In the genomic region with DNA sequence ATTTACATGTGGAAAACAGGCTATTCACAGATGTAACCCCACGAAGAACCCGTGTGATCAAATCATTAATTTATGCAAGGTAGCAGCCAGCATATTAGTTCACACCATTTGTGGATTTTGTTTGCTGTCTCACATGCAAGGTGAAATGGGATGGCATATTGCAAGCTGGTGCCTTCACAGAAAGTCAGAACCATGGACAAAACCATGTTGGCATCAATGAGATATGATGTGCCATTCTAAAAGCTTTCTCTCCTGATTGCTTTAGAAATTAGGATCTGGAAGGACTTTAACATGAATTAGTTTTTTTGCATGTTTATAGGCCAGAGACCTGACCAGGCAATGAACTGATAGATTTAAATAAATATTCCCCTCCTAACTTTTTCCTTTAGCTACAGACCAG, we compare ENCODE assay signal across 1 cellular context.
TF ChIP-seq lines count a peak whose summit lies in the region.

No MANE protein-coding gene starts in this region.

TF ChIP-seq in HepG2, 621 proteins besides CTCF, POLR2A, EP300 and RAD21 (continued from another document):
- TF ChIP-seq, protein P1, sequence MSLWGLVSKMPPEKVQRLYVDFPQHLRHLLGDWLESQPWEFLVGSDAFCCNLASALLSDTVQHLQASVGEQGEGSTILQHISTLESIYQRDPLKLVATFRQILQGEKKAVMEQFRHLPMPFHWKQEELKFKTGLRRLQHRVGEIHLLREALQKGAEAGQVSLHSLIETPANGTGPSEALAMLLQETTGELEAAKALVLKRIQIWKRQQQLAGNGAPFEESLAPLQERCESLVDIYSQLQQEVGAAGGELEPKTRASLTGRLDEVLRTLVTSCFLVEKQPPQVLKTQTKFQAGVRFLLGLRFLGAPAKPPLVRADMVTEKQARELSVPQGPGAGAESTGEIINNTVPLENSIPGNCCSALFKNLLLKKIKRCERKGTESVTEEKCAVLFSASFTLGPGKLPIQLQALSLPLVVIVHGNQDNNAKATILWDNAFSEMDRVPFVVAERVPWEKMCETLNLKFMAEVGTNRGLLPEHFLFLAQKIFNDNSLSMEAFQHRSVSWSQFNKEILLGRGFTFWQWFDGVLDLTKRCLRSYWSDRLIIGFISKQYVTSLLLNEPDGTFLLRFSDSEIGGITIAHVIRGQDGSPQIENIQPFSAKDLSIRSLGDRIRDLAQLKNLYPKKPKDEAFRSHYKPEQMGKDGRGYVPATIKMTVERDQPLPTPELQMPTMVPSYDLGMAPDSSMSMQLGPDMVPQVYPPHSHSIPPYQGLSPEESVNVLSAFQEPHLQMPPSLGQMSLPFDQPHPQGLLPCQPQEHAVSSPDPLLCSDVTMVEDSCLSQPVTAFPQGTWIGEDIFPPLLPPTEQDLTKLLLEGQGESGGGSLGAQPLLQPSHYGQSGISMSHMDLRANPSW (CRISPR knock-in tag; IDR thresholded peaks at IDR 0.05; ENCODE audit: borderline replicate concordance), result no peak
- TF ChIP-seq CREBL2 (CRISPR knock-in tag; IDR thresholded peaks at IDR 0.05; ENCODE audit: borderline replicate concordance), result no peak
- no peak for TF ChIP-seq MXI1 (IDR thresholded peaks at IDR 0.05; ENCODE audit: borderline replicate concordance, low read depth, low read length)
- TF ChIP-seq ZNF430 (CRISPR knock-in tag; IDR thresholded peaks at IDR 0.05), result no peak
- TF ChIP-seq DPF2 (CRISPR knock-in tag; IDR thresholded peaks at IDR 0.05; ENCODE audit: borderline replicate concordance, low read depth), result no peak
- no peak for TF ChIP-seq JARID2 (CRISPR knock-in tag; IDR thresholded peaks at IDR 0.05; ENCODE audit: insufficient replicate concordance)
- no peak for TF ChIP-seq ZNF143 (CRISPR knock-in tag; IDR thresholded peaks at IDR 0.05)
- TF ChIP-seq ZNF574 (CRISPR knock-in tag; IDR thresholded peaks at IDR 0.05), result no peak
- TF ChIP-seq SALL1 (CRISPR knock-in tag; IDR thresholded peaks at IDR 0.05), result no peak
- no peak for TF ChIP-seq CEBPB (IDR thresholded peaks at IDR 0.05; ENCODE audit: borderline replicate concordance, low read depth, low read length)
- no peak for TF ChIP-seq ARNT (IDR thresholded peaks at IDR 0.05)
- no peak for TF ChIP-seq SYNCRIP (IDR thresholded peaks at IDR 0.05; ENCODE audit: insufficient read depth, low read depth, low read length)
- TF ChIP-seq ZBTB8A (CRISPR knock-in tag; IDR thresholded peaks at IDR 0.05; ENCODE audit: borderline replicate concordance, low read depth), result no peak
- TF ChIP-seq FOXC1 (CRISPR knock-in tag; IDR thresholded peaks at IDR 0.05; ENCODE audit: borderline replicate concordance), result no peak
- no peak for TF ChIP-seq TEF (CRISPR knock-in tag; IDR thresholded peaks at IDR 0.05)
